28 cellular contexts compared by ENCODE assay signal in genomic region chr13:106873810-106874209, GRCh38.
"Had no signal": no experiment of that assay in that cellular context is flagged by ENCODE, and none has a peak within 500 bp of the region (broad histone marks: within the 10 kb centered on the region; RNA-seq: fewer than 3 reads in every experiment).

No MANE protein-coding gene starts in this region.

- H3K9me3 ChIP-seq: ascending aorta, thyroid gland, upper lobe of right lung had no signal

- H3K4me3 Mint-ChIP-seq: activated CD4-positive, alpha-beta memory T cell treated with anti-CD3 and anti-CD28 coated beads, Interleukin-2, amount 10 ng/mL, durations not matched to agents 7 days and 5 days; activated CD4-positive, alpha-beta T cell treated with anti-CD3 and anti-CD28 coated beads, Interleukin-2, amount 10 ng/mL, durations not matched to agents 7 days and 5 days; activated naive CD4-positive, alpha-beta T cell treated with anti-CD3 and anti-CD28 coated beads, Interleukin-2, amount 10 ng/mL, durations not matched to agents 7 days and 5 days; activated naive CD8-positive, alpha-beta T cell treated with anti-CD3 and anti-CD28 coated beads, Interleukin-2, amount 10 ng/mL, durations not matched to agents 7 days and 5 days; activated T-cell treated with anti-CD3 and anti-CD28 coated beads, Interleukin-2, amount 50 U/mL, for 24 hours; brain; effector memory CD8-positive, alpha-beta T cell; nephron progenitor cell; stimulated activated effector memory CD8-positive, alpha-beta T cell treated with anti-CD3 and anti-CD28 coated beads, Interleukin-12 subunit alpha, Interleukin-12 subunit beta, amount 100 ng/mL, for 72 hours; stimulated activated naive CD8-positive, alpha-beta T cell treated with anti-CD3 and anti-CD28 coated beads, Interleukin-15, Interleukin-2, amounts not matched to agents 100 ng/mL and 50 ng/mL, for 24 hours; T-helper 1 cell treated with Interleukin-12 subunit alpha and Interleukin-12 subunit beta and Interleukin-4 antibody, amounts not matched to agents 30 μg/mL and 1 μg/mL, for 36 hours had no signal

- H3K4me1 ChIP-seq: left lung, thyroid gland, upper lobe of right lung had no signal

- DNase-seq: activated CD4-positive, alpha-beta memory T cell treated with anti-CD3 and anti-CD28 coated beads, Interleukin-2, amount 10 ng/mL, durations not matched to agents 7 days and 5 days; activated CD4-positive, alpha-beta T cell treated with anti-CD3 and anti-CD28 coated beads, Interleukin-2, amount 10 ng/mL, durations not matched to agents 7 days and 5 days; activated CD4-positive, CD25-positive, alpha-beta regulatory T cell treated with anti-CD3 and anti-CD28 coated beads, Interleukin-2, amount 50 U/mL, for 72 hours; activated CD8-positive, alpha-beta memory T cell treated with anti-CD3 and anti-CD28 coated beads, Interleukin-2, amount 50 U/mL, for 48 hours; activated gamma-delta T cell; activated naive CD4-positive, alpha-beta T cell treated with anti-CD3 and anti-CD28 coated beads, Interleukin-2, amount 10 ng/mL, durations not matched to agents 7 days and 5 days; activated naive CD8-positive, alpha-beta T cell treated with anti-CD3 and anti-CD28 coated beads, Interleukin-2, amount 10 ng/mL, durations not matched to agents 7 days and 5 days; activated T-cell treated with anti-CD3 and anti-CD28 coated beads, Interleukin-2, amount 50 U/mL, for 24 hours; caudate nucleus; cortex of kidney; effector memory CD8-positive, alpha-beta T cell; kidney glomerular epithelial cell; left lung; mammary epithelial cell; nephron progenitor cell; nucleus accumbens; stimulated activated CD4-positive, alpha-beta T cell treated with anti-CD3 and anti-CD28 coated beads, Interleukin-4, amount 100 ng/mL, for 24 hours; substantia nigra; SW 1271; T1000; thyroid gland; upper lobe of right lung had no signal

- H3K4me1 Mint-ChIP-seq: activated CD4-positive, alpha-beta memory T cell treated with anti-CD3 and anti-CD28 coated beads, Interleukin-2, amount 10 ng/mL, durations not matched to agents 7 days and 5 days; activated CD4-positive, alpha-beta T cell treated with anti-CD3 and anti-CD28 coated beads, Interleukin-2, amount 10 ng/mL, durations not matched to agents 7 days and 5 days; activated naive CD4-positive, alpha-beta T cell treated with anti-CD3 and anti-CD28 coated beads, Interleukin-2, amount 10 ng/mL, durations not matched to agents 7 days and 5 days; activated naive CD8-positive, alpha-beta T cell treated with anti-CD3 and anti-CD28 coated beads, Interleukin-2, amount 10 ng/mL, durations not matched to agents 7 days and 5 days; stimulated activated effector memory CD8-positive, alpha-beta T cell treated with anti-CD3 and anti-CD28 coated beads, Interleukin-12 subunit alpha, Interleukin-12 subunit beta, amount 100 ng/mL, for 72 hours had no signal

- H3K4me3 ChIP-seq: ascending aorta, left lung, skin epidermis, thyroid gland, upper lobe of right lung had no signal

- ATAC-seq: effector memory CD8-positive, alpha-beta T cell; left lung; stimulated activated effector memory CD8-positive, alpha-beta T cell treated with anti-CD3 and anti-CD28 coated beads, Interleukin-12 subunit alpha, Interleukin-12 subunit beta, amount 100 ng/mL, for 72 hours; upper lobe of right lung had no signal

- H3K36me3 Mint-ChIP-seq: activated naive CD4-positive, alpha-beta T cell treated with anti-CD3 and anti-CD28 coated beads, Interleukin-2, amount 10 ng/mL, durations not matched to agents 7 days and 5 days; activated naive CD8-positive, alpha-beta T cell treated with anti-CD3 and anti-CD28 coated beads, Interleukin-2, amount 10 ng/mL, durations not matched to agents 7 days and 5 days; brain; stimulated activated effector memory CD8-positive, alpha-beta T cell treated with anti-CD3 and anti-CD28 coated beads, Interleukin-12 subunit alpha, Interleukin-12 subunit beta, amount 100 ng/mL, for 72 hours had no signal

- H3K27me3 Mint-ChIP-seq: activated CD4-positive, alpha-beta memory T cell treated with anti-CD3 and anti-CD28 coated beads, Interleukin-2, amount 10 ng/mL, durations not matched to agents 7 days and 5 days; activated CD4-positive, alpha-beta T cell treated with anti-CD3 and anti-CD28 coated beads, Interleukin-2, amount 10 ng/mL, durations not matched to agents 7 days and 5 days; activated naive CD4-positive, alpha-beta T cell treated with anti-CD3 and anti-CD28 coated beads, Interleukin-2, amount 10 ng/mL, durations not matched to agents 7 days and 5 days; activated T-cell treated with anti-CD3 and anti-CD28 coated beads, Interleukin-2, amount 50 U/mL, for 24 hours; effector memory CD8-positive, alpha-beta T cell; stimulated activated naive CD8-positive, alpha-beta T cell treated with anti-CD3 and anti-CD28 coated beads, Interleukin-15, Interleukin-2, amounts not matched to agents 100 ng/mL and 50 ng/mL, for 24 hours had no signal

- H3K27me3 ChIP-seq: ascending aorta, left lung, thyroid gland, upper lobe of right lung had no signal

- H3K27ac ChIP-seq: left lung, thyroid gland, upper lobe of right lung had no signal

- H3K36me3 ChIP-seq: ascending aorta, left lung, thyroid gland, upper lobe of right lung had no signal

- H3K27ac Mint-ChIP-seq: activated CD4-positive, alpha-beta memory T cell treated with anti-CD3 and anti-CD28 coated beads, Interleukin-2, amount 10 ng/mL, durations not matched to agents 7 days and 5 days; activated CD4-positive, alpha-beta T cell treated with anti-CD3 and anti-CD28 coated beads, Interleukin-2, amount 10 ng/mL, durations not matched to agents 7 days and 5 days; activated naive CD4-positive, alpha-beta T cell treated with anti-CD3 and anti-CD28 coated beads, Interleukin-2, amount 10 ng/mL, durations not matched to agents 7 days and 5 days; activated naive CD8-positive, alpha-beta T cell treated with anti-CD3 and anti-CD28 coated beads, Interleukin-2, amount 10 ng/mL, durations not matched to agents 7 days and 5 days; activated T-cell treated with anti-CD3 and anti-CD28 coated beads, Interleukin-2, amount 50 U/mL, for 24 hours; brain; effector memory CD8-positive, alpha-beta T cell; nephron progenitor cell; stimulated activated effector memory CD8-positive, alpha-beta T cell treated with anti-CD3 and anti-CD28 coated beads, Interleukin-12 subunit alpha, Interleukin-12 subunit beta, amount 100 ng/mL, for 72 hours; stimulated activated naive CD8-positive, alpha-beta T cell treated with anti-CD3 and anti-CD28 coated beads, Interleukin-15, Interleukin-2, amounts not matched to agents 100 ng/mL and 50 ng/mL, for 24 hours; T-helper 1 cell treated with Interleukin-12 subunit alpha and Interleukin-12 subunit beta and Interleukin-4 antibody, amounts not matched to agents 30 μg/mL and 1 μg/mL, for 36 hours had no signal

- H3K9me3 Mint-ChIP-seq: activated CD4-positive, alpha-beta memory T cell treated with anti-CD3 and anti-CD28 coated beads, Interleukin-2, amount 10 ng/mL, durations not matched to agents 7 days and 5 days; activated T-cell treated with anti-CD3 and anti-CD28 coated beads, Interleukin-2, amount 50 U/mL, for 24 hours; stimulated activated naive CD8-positive, alpha-beta T cell treated with anti-CD3 and anti-CD28 coated beads, Interleukin-15, Interleukin-2, amounts not matched to agents 100 ng/mL and 50 ng/mL, for 24 hours had no signal
